30 cellular contexts compared by ENCODE assay signal in genomic region chr2:62968668-62969067, GRCh38.
"Had no signal": no experiment of that assay in that cellular context is flagged by ENCODE, and none has a peak within 500 bp of the region (broad histone marks: within the 10 kb centered on the region; RNA-seq: fewer than 3 reads in every experiment).

No MANE protein-coding gene starts in this region.

- H3K27ac ChIP-seq: dorsolateral prefrontal cortex, heart left ventricle, skin epidermis, thoracic aorta, uterus had no signal

- DNase-seq: activated B cell treated with CpG ODN at 0.5 μM for 24 hours; activated CD4-positive, alpha-beta T cell treated with anti-CD3 and anti-CD28 coated beads, Interleukin-2, amount 50 U/mL, for 1 hour; activated CD8-positive, alpha-beta T cell treated with anti-CD3 and anti-CD28 coated beads for 36 hours; activated gamma-delta T cell treated with Interleukin-2 at 50 U/mL for 16 hours; activated naive CD4-positive, alpha-beta T cell treated with anti-CD3 and anti-CD28 coated beads, Interleukin-2, amount 50 U/mL, for 16 hours; activated T-cell treated with anti-CD3 and anti-CD28 coated beads, Interleukin-2, amount 50 U/mL, for 4 hours; amniotic stem cell; central memory CD4-positive, alpha-beta T cell; dorsolateral prefrontal cortex; heart left ventricle; hypothalamus; immature natural killer cell; mesenchymal stem cell; naive thymus-derived CD8-positive, alpha-beta T cell; posterior cingulate gyrus; stimulated activated CD4-positive, alpha-beta T cell treated with anti-CD3 and anti-CD28 coated beads, Interleukin-12 subunit alpha, Interleukin-12 subunit beta, amount 100 ng/mL, for 4 hours; stimulated activated CD4-positive, alpha-beta T cell treated with anti-CD3 and anti-CD28 coated beads, Interleukin-4, amount 100 ng/mL, for 24 hours; T-cell; uterus had no signal

- H3K9me3 ChIP-seq: heart left ventricle, thoracic aorta, uterus had no signal

- H3K4me1 Mint-ChIP-seq: activated B cell treated with CpG ODN at 0.5 μM for 24 hours; activated T-helper 17 cell treated with anti-CD3 and anti-CD28 coated beads, Interleukin-2, amount 50 U/mL, for 72 hours; immature natural killer cell; stimulated activated effector memory CD8-positive, alpha-beta T cell treated with anti-CD3 and anti-CD28 coated beads, Interleukin-12 subunit alpha, Interleukin-12 subunit beta, amount 100 ng/mL, for 72 hours; T-cell had no signal

- H3K9me3 Mint-ChIP-seq: activated B cell treated with CpG ODN at 0.5 μM for 24 hours; activated CD8-positive, alpha-beta T cell treated with anti-CD3 and anti-CD28 coated beads for 36 hours; activated T-cell treated with anti-CD3 and anti-CD28 coated beads, Interleukin-2, amount 50 U/mL, for 4 hours; activated T-helper 17 cell treated with anti-CD3 and anti-CD28 coated beads, Interleukin-2, amount 50 U/mL, for 72 hours; immature natural killer cell; naive thymus-derived CD8-positive, alpha-beta T cell; stimulated activated effector memory CD8-positive, alpha-beta T cell treated with anti-CD3 and anti-CD28 coated beads, Interleukin-12 subunit alpha, Interleukin-12 subunit beta, amount 100 ng/mL, for 72 hours; stimulated activated naive CD8-positive, alpha-beta T cell treated with anti-CD3 and anti-CD28 coated beads, Interleukin-15, Interleukin-2, amounts not matched to agents 100 ng/mL and 50 ng/mL, for 24 hours; T-cell; T-helper 2 cell treated with Interferon-gamma antibody and Interleukin-4, amounts not matched to agents 5 μg/mL and 100 μg/mL, for 36 hours; type B pancreatic cell had no signal

- FAIRE-seq: astrocyte, colon, endothelial cell of umbilical vein had no signal

- H3K4me1 ChIP-seq: heart left ventricle, uterus had no signal

- H3K36me3 Mint-ChIP-seq: stimulated activated effector memory CD8-positive, alpha-beta T cell treated with anti-CD3 and anti-CD28 coated beads, Interleukin-12 subunit alpha, Interleukin-12 subunit beta, amount 100 ng/mL, for 72 hours had no signal

- H3K27ac Mint-ChIP-seq: activated B cell treated with CpG ODN at 0.5 μM for 24 hours; activated CD8-positive, alpha-beta T cell treated with anti-CD3 and anti-CD28 coated beads for 36 hours; activated T-helper 17 cell treated with anti-CD3 and anti-CD28 coated beads, Interleukin-2, amount 50 U/mL, for 72 hours; immature natural killer cell; naive thymus-derived CD8-positive, alpha-beta T cell; stimulated activated effector memory CD8-positive, alpha-beta T cell treated with anti-CD3 and anti-CD28 coated beads, Interleukin-12 subunit alpha, Interleukin-12 subunit beta, amount 100 ng/mL, for 72 hours; stimulated activated naive CD8-positive, alpha-beta T cell treated with anti-CD3 and anti-CD28 coated beads, Interleukin-15, Interleukin-2, amounts not matched to agents 100 ng/mL and 50 ng/mL, for 24 hours; T-cell; T-helper 2 cell treated with Interferon-gamma antibody and Interleukin-4, amounts not matched to agents 5 μg/mL and 100 μg/mL, for 36 hours; type B pancreatic cell had no signal

- H3K27me3 ChIP-seq: dorsolateral prefrontal cortex, heart left ventricle, uterus had no signal

- H3K36me3 ChIP-seq: thoracic aorta, uterus had no signal

- ATAC-seq: activated CD8-positive, alpha-beta T cell treated with anti-CD3 and anti-CD28 coated beads for 36 hours; activated T-cell treated with anti-CD3 and anti-CD28 coated beads, Interleukin-2, amount 50 U/mL, for 4 hours; activated T-helper 17 cell treated with anti-CD3 and anti-CD28 coated beads, Interleukin-2, amount 50 U/mL, for 72 hours; heart left ventricle; naive thymus-derived CD8-positive, alpha-beta T cell; sciatic nerve; stimulated activated effector memory CD8-positive, alpha-beta T cell treated with anti-CD3 and anti-CD28 coated beads, Interleukin-12 subunit alpha, Interleukin-12 subunit beta, amount 100 ng/mL, for 72 hours; T-cell had no signal

- H3K4me3 Mint-ChIP-seq: activated B cell treated with CpG ODN at 0.5 μM for 24 hours; activated CD8-positive, alpha-beta T cell treated with anti-CD3 and anti-CD28 coated beads for 36 hours; activated T-cell treated with anti-CD3 and anti-CD28 coated beads, Interleukin-2, amount 50 U/mL, for 4 hours; activated T-helper 17 cell treated with anti-CD3 and anti-CD28 coated beads, Interleukin-2, amount 50 U/mL, for 72 hours; immature natural killer cell; naive thymus-derived CD8-positive, alpha-beta T cell; stimulated activated effector memory CD8-positive, alpha-beta T cell treated with anti-CD3 and anti-CD28 coated beads, Interleukin-12 subunit alpha, Interleukin-12 subunit beta, amount 100 ng/mL, for 72 hours; stimulated activated naive CD8-positive, alpha-beta T cell treated with anti-CD3 and anti-CD28 coated beads, Interleukin-15, Interleukin-2, amounts not matched to agents 100 ng/mL and 50 ng/mL, for 24 hours; T-cell; T-helper 2 cell treated with Interferon-gamma antibody and Interleukin-4, amounts not matched to agents 5 μg/mL and 100 μg/mL, for 36 hours; type B pancreatic cell had no signal

- H3K27me3 Mint-ChIP-seq: activated B cell treated with CpG ODN at 0.5 μM for 24 hours; activated CD8-positive, alpha-beta T cell treated with anti-CD3 and anti-CD28 coated beads for 36 hours; activated T-helper 17 cell treated with anti-CD3 and anti-CD28 coated beads, Interleukin-2, amount 50 U/mL, for 72 hours; naive thymus-derived CD8-positive, alpha-beta T cell; stimulated activated naive CD8-positive, alpha-beta T cell treated with anti-CD3 and anti-CD28 coated beads, Interleukin-15, Interleukin-2, amounts not matched to agents 100 ng/mL and 50 ng/mL, for 24 hours; T-cell; type B pancreatic cell had no signal

- H3K4me3 ChIP-seq: dorsolateral prefrontal cortex, heart left ventricle, skin epidermis, thoracic aorta, uterus had no signal
